ENCODE assay signal across 27 cellular contexts in genomic region chr9:38671372-38671731, GRCh38. TPM values are rescaled to one million over a fixed set of nuclear protein-coding genes. Genes with fewer than 3 reads are reported as not detected.
A peak's percentile ranks its signal among the peaks of the same experiment; 100 is the strongest.
DNase-seq lines count a peak whose midpoint lies in the region; ATAC-seq, FAIRE-seq and TF ChIP-seq lines count a peak whose summit lies in the region.
"Had no signal": no experiment of that assay in that cellular context is flagged by ENCODE, and none has a peak within 500 bp of the region (broad histone marks: within the 10 kb centered on the region; RNA-seq: fewer than 3 reads in every experiment).

No MANE protein-coding gene starts in this region.

- POLR2A ChIA-PET in endothelial cell of umbilical vein (lab: Charles Lee) = no interaction called here

- H3K9me1 ChIP-seq in endothelial cell of umbilical vein (replicated peaks; ENCODE audit: control insufficient read depth, extremely low read depth, insufficient read depth, low read length) = no peaks in the 10 kb centered on the region

- H3K9me3 ChIP-seq in endothelial cell of umbilical vein (replicated peaks; ENCODE audit: control insufficient read depth, insufficient read depth, low read length) = no peaks in the 10 kb centered on the region
- H3K9me3 ChIP-seq in adrenal gland (replicated peaks in 1 of 3) = no peaks in the 10 kb centered on the region
- H3K9me3 ChIP-seq: right lobe of liver had no signal

- dilution Hi-C loops in endothelial cell of umbilical vein (cut with MboI; ENCODE audit: extremely low pct_ligation_motif_present, low sequenced_read_pairs) = no loop called here

- H4K20me1 ChIP-seq in endothelial cell of umbilical vein (replicated peaks; ENCODE audit: control insufficient read depth, extremely low read depth, insufficient read depth, low read length) = no peaks in the 10 kb centered on the region

- no peak overlapping the region for H2AFZ ChIP-seq in endothelial cell of umbilical vein (ENCODE audit: low read depth, low read length)

- TF ChIP-seq CTCF in endothelial cell of umbilical vein (IDR thresholded peaks at IDR 0.05; ENCODE audit: extremely low read depth in 1 of 2, insufficient read depth in 1 of 2, low read depth in 1 of 2, low read length in 2 of 2) (no peak), adrenal gland (IDR thresholded peaks at IDR 0.05) (no peak)

- H3K4me1 ChIP-seq in endothelial cell of umbilical vein (ENCODE audit: control insufficient read depth, extremely low read depth, insufficient read depth, low read length) (peaks cover 3% of the 10 kb centered on the region), adrenal gland (replicated peaks in 1 of 2) (peaks cover 0 to 4% of the 10 kb centered on the region in 2 donors)

- CTCF ChIA-PET in endothelial cell of umbilical vein (lab: Charles Lee) = interaction anchor here (1.3 to 1.5 kb wide), 3 partner anchors 8 to 19 kb away, joined by 3 to 5 read pairs (median 5); no protein-coding TSS in a partner anchor

- FAIRE-seq in endothelial cell of umbilical vein (lab: Jason Lieb, UNC) = peak; percentile 8

- TF ChIP-seq POLR2A in endothelial cell of umbilical vein (IDR thresholded peaks at IDR 0.05; ENCODE audit: low read depth, low read length) (no peak), adrenal gland (IDR thresholded peaks at IDR 0.05) (no peak)

- H3K27ac ChIP-seq in endothelial cell of umbilical vein (ENCODE audit: insufficient read depth, low read depth, low read length) (no peak overlapping the region), adrenal gland (no peak overlapping the region)
- H3K27ac ChIP-seq: hepatocyte, right lobe of liver, SK-N-MC had no signal

- no peaks in the 10 kb centered on the region for H3K27me3 ChIP-seq in endothelial cell of umbilical vein (ENCODE audit: control insufficient read depth in 2 of 2, insufficient read depth in 2 of 2, low read length in 2 of 2)
- H3K27me3 ChIP-seq in adrenal gland = no peaks in the 10 kb centered on the region
- H3K27me3 ChIP-seq: right lobe of liver had no signal

- 79 to 92% (median 86%) methylated on average over 4 of the region's 4 CpGs for WGBS in adrenal gland, 4 donors

- H3K4me3 ChIP-seq in endothelial cell of umbilical vein (replicated peaks in 1 of 3; ENCODE audit: insufficient read depth in 1 of 3, low read depth in 1 of 3, low read length in 3 of 3) = no peak overlapping the region
- H3K4me3 ChIP-seq in adrenal gland = no peak overlapping the region
- H3K4me3 ChIP-seq: hepatocyte, right lobe of liver, SK-N-MC had no signal

- no peak overlapping the region for H3K9ac ChIP-seq in endothelial cell of umbilical vein (replicated peaks; ENCODE audit: extremely low read depth, insufficient read depth, low read length)

- BruUV-seq in endothelial cell of umbilical vein (replicated peaks; lab: Mats Ljungman, UMichigan) = no TSS peak

- H3K79me2 ChIP-seq in endothelial cell of umbilical vein (ENCODE audit: control insufficient read depth, insufficient read depth, low read length) = no peaks in the 10 kb centered on the region
- H3K79me2 ChIP-seq: hepatocyte had no signal

- intact Hi-C loops in endothelial cell of umbilical vein (cut with micrococcal nuclease) (loop anchor here (5.0 kb wide), 1 partner anchor 49 kb away; the partner anchor contains the start of gene ANKRD18A), adrenal gland (cut with DNase I) (loop anchor here in 1 of 2 donors (10.0 kb wide), 1 partner anchor 63 kb away; no protein-coding TSS in a partner anchor)

- peak; percentile 6 for ATAC-seq in HG03342 (IDR thresholded peaks at IDR 0.05; ENCODE audit: unreplicated experiment)
- ATAC-seq: activated CD4-positive, alpha-beta T cell treated with anti-CD3 and anti-CD28 coated beads for 36 hours; right lobe of liver; stimulated activated naive CD8-positive, alpha-beta T cell treated with anti-CD3 and anti-CD28 coated beads, Interleukin-15, Interleukin-2, amounts not matched to agents 100 U/mL and 50 U/mL, for 24 hours had no signal

- peak; percentile 64 for DNase-seq in DMS79 treated with DMSO at 0.1 percent for 48 hours (lab: John Stamatoyannopoulos, UW)
- no peak for DNase-seq in DMS79 (lab: John Stamatoyannopoulos, UW)
- DNase-seq in Daoy (ENCODE audit: low read depth) = peak; percentile 56
- DNase-seq in endothelial cell of umbilical vein (ENCODE audit: low read depth, low spot score) = no peak
- no peak for DNase-seq in NCI-H1930 (lab: John Stamatoyannopoulos, UW)
- DNase-seq in adrenal gland = no peak
- DNase-seq in OCI-M1 (lab: John Stamatoyannopoulos, UW) = no peak
- DNase-seq: 8988T; activated CD4-positive, alpha-beta T cell treated with anti-CD3 and anti-CD28 coated beads for 36 hours; activated CD8-positive, alpha-beta memory T cell treated with anti-CD3 and anti-CD28 coated beads, Interleukin-2, amount 50 U/mL, for 4 hours; aorta; EL; GOT3; KG1; NCI-H1048; NCI-H510A; occipital lobe; right lobe of liver; stimulated activated naive CD8-positive, alpha-beta T cell treated with anti-CD3 and anti-CD28 coated beads, Interleukin-15, Interleukin-2, amounts not matched to agents 100 U/mL and 50 U/mL, for 24 hours; T1000 had no signal

- H3K36me3 ChIP-seq in endothelial cell of umbilical vein (ENCODE audit: control insufficient read depth in 2 of 2, extremely low read depth in 1 of 2, insufficient read depth in 2 of 2, low read length in 2 of 2) (no peaks in the 10 kb centered on the region), adrenal gland (replicated peaks in 1 of 2) (no peaks in the 10 kb centered on the region)
- H3K36me3 ChIP-seq: right lobe of liver had no signal

- H3K4me2 ChIP-seq in endothelial cell of umbilical vein (ENCODE audit: insufficient read depth, low read length) = no peak overlapping the region

TF ChIP-seq in endothelial cell of umbilical vein, 7 proteins besides CTCF, POLR2A, EP300 and RAD21:
- TF ChIP-seq JUN (IDR thresholded peaks at IDR 0.05; ENCODE audit: borderline replicate concordance, insufficient read depth, insufficient read length, low read depth) = no peak
- no peak for TF ChIP-seq FOS (IDR thresholded peaks at IDR 0.05; ENCODE audit: borderline replicate concordance, insufficient read depth, low read length)
- TF ChIP-seq MAX (IDR thresholded peaks at IDR 0.05; ENCODE audit: insufficient read depth, insufficient read length) = no peak
- TF ChIP-seq MYC (IDR thresholded peaks at IDR 0.05; ENCODE audit: low read depth, low read length) = no peak
- TF ChIP-seq EZH2 (IDR thresholded peaks at IDR 0.05; ENCODE audit: borderline replicate concordance, low read depth, low read length, severe bottlenecking) = no peak
- TF ChIP-seq GATA2 (IDR thresholded peaks at IDR 0.05; ENCODE audit: insufficient read depth, insufficient read length, low read depth, low read length) = no peak
- TF ChIP-seq POLR2AphosphoS5 (IDR thresholded peaks at IDR 0.05; ENCODE audit: insufficient read depth, low read depth, low read length) = no peak

RNA-seq across cellular contexts. Expression of gene FAM240B, which starts 48.6 kb away (rescaled TPM):
- total RNA-seq in Daoy (2014; rRNA removed; shearing (Covaris generic)) = not detected in 2 replicates
- total RNA-seq in endothelial cell of umbilical vein = not detected in 2 replicates
- not detected in 2 replicates for polyA plus RNA-seq in endothelial cell of umbilical vein
- not detected in 2 replicates for polyA plus RNA-seq in endothelial cell of umbilical vein (2011; cell fraction: cytosol; rRNA removed)
- not detected in 2 replicates for polyA plus RNA-seq in endothelial cell of umbilical vein (2011; cell fraction: nucleus; rRNA removed)
- not detected in 2 replicates for polyA plus RNA-seq in endothelial cell of umbilical vein (2012)
- polyA minus RNA-seq in endothelial cell of umbilical vein = not detected in 2 replicates
- not detected for polyA minus RNA-seq in endothelial cell of umbilical vein (2011; cell fraction: cytosol; rRNA and poly(A)+ RNA removed)
- not detected in 2 replicates for polyA minus RNA-seq in endothelial cell of umbilical vein (2011; cell fraction: nucleus; rRNA and poly(A)+ RNA removed)
- not detected for total RNA-seq in adrenal gland
- polyA plus RNA-seq in adrenal gland = not detected
- total RNA-seq: activated CD4-positive, alpha-beta T cell treated with anti-CD3 and anti-CD28 coated beads for 36 hours; aorta; chondrocyte; hepatocyte; kidney epithelial cell; mononuclear cell; occipital lobe; OCI-LY7; right lobe of liver had no signal
- polyA plus RNA-seq: aorta, hepatocyte had no signal

RNA-seq across cellular contexts. Expression of gene ANKRD18A, which starts 51.0 kb away (rescaled TPM):
- 1.1 and 1.5 TPM in 2 replicates for total RNA-seq in Daoy (2014; rRNA removed; shearing (Covaris generic))
- total RNA-seq in endothelial cell of umbilical vein = 0.21 TPM in 1 of 2 replicates, not detected in the other
- polyA plus RNA-seq in endothelial cell of umbilical vein = 0.11 and 3.2 TPM in 2 replicates
- polyA plus RNA-seq in endothelial cell of umbilical vein (2011; cell fraction: cytosol; rRNA removed) = 0.11 and 0.12 TPM in 2 replicates
- polyA plus RNA-seq in endothelial cell of umbilical vein (2011; cell fraction: nucleus; rRNA removed) = 0.60 and 4.1 TPM in 2 replicates
- 0.15 TPM in 1 of 2 replicates, not detected in the other for polyA plus RNA-seq in endothelial cell of umbilical vein (2012)
- 0.36 TPM in 1 of 2 replicates, not detected in the other for polyA minus RNA-seq in endothelial cell of umbilical vein
- 1.2 TPM for polyA minus RNA-seq in endothelial cell of umbilical vein (2011; cell fraction: cytosol; rRNA and poly(A)+ RNA removed)
- polyA minus RNA-seq in endothelial cell of umbilical vein (2011; cell fraction: nucleus; rRNA and poly(A)+ RNA removed) = 1.1 and 2.7 TPM in 2 replicates
- under 1 TPM in 4 of 8 donors, not detected in 4; 0.07 to 0.50 (median 0.11) TPM for total RNA-seq in adrenal gland
- polyA plus RNA-seq in adrenal gland = under 1 TPM; 0.07 to 0.56 (median 0.16) TPM
- total RNA-seq: OCI-LY7 had no signal
- polyA plus RNA-seq: aorta had no signal

Comparison
In these comparisons a context has a peak if more than half of its experiments do, and no peak if none do; other contexts are left out.
1. DNase-seq: peak in DMS79 treated with DMSO at 0.1 percent for 48 hours (single experiment) and Daoy (single experiment); none in DMS79 (single experiment), endothelial cell of umbilical vein (single experiment), NCI-H1930 (0 of 2), adrenal gland (0 of 7) and OCI-M1 (single experiment).